24 cellular contexts compared by ENCODE assay signal in genomic region chr10:5644930-5645329, GRCh38. TPM values are rescaled to one million over a fixed set of nuclear protein-coding genes. Genes with fewer than 3 reads are reported as not detected.
DNase-seq lines count a peak whose midpoint lies in the region; ATAC-seq, FAIRE-seq and TF ChIP-seq lines count a peak whose summit lies in the region.
"Had no signal": no experiment of that assay in that cellular context is flagged by ENCODE, and none has a peak within 500 bp of the region (broad histone marks: within the 10 kb centered on the region; RNA-seq: fewer than 3 reads in every experiment).

No MANE protein-coding gene starts in this region.

- no peaks in the 10 kb centered on the region for H4K20me1 ChIP-seq in BLaER1
- no peaks in the 10 kb centered on the region for H4K20me1 ChIP-seq in GM23338 (replicated peaks; ENCODE audit: insufficient read depth)

- H3K4me1 ChIP-seq in BLaER1, result peaks cover 42% of the 10 kb centered on the region
- peaks cover 0 to 18% (median 0%) of the 10 kb centered on the region in 4 donors for H3K4me1 ChIP-seq in Peyer's patch
- H3K4me1 ChIP-seq in right lobe of liver, result peaks cover 0 to 32% (median 16%) of the 10 kb centered on the region in 4 donors
- H3K4me1 ChIP-seq in small intestine (ENCODE audit: control insufficient read depth in 2 of 2, insufficient read depth in 1 of 2, low read depth in 1 of 2, low read length in 1 of 2), result no peaks in the 10 kb centered on the region
- H3K4me1 ChIP-seq in GM23338 (ENCODE audit: insufficient read depth), result no peaks in the 10 kb centered on the region

- FAIRE-seq in small intestine (lab: Jason Lieb, UNC), result peak; percentile 26
- FAIRE-seq: endometrium, keratinocyte, TTC549 had no signal

- no peak overlapping the region for H3K27ac Mint-ChIP-seq in GM23338
- H3K27ac Mint-ChIP-seq in activated T-helper 17 cell treated with anti-CD3 and anti-CD28 coated beads, Interleukin-2, amount 50 U/mL, for 72 hours, result no peak overlapping the region
- H3K27ac Mint-ChIP-seq: activated CD8-positive, alpha-beta memory T cell treated with anti-CD3 and anti-CD28 coated beads, Interleukin-2, amount 10 ng/mL, durations not matched to agents 7 days and 5 days; activated naive CD8-positive, alpha-beta T cell treated with anti-CD3 and anti-CD28 coated beads, Interleukin-2, amount 10 ng/mL, durations not matched to agents 7 days and 5 days; activated T-helper 1 cell treated with anti-CD3 and anti-CD28 coated beads, Interleukin-12 subunit alpha, Interleukin-12 subunit beta, Interleukin-2, Interleukin-4 antibody, amounts not matched to agents 30 ng/mL and 10 ng/mL and 1 ng/mL, durations not matched to agents 14 hours and 24 hours and 36 hours had no signal

- H3K4me2 ChIP-seq in BLaER1, result peak overlapping the region; percentile 82
- no peak overlapping the region for H3K4me2 ChIP-seq in GM23338

- no peak overlapping the region for H2AFZ ChIP-seq in GM23338

- no peak overlapping the region for H3K4me3 Mint-ChIP-seq in GM23338
- H3K4me3 Mint-ChIP-seq in activated T-helper 17 cell treated with anti-CD3 and anti-CD28 coated beads, Interleukin-2, amount 50 U/mL, for 72 hours, result no peak overlapping the region
- H3K4me3 Mint-ChIP-seq: activated CD8-positive, alpha-beta memory T cell treated with anti-CD3 and anti-CD28 coated beads, Interleukin-2, amount 10 ng/mL, durations not matched to agents 7 days and 5 days; activated naive CD8-positive, alpha-beta T cell treated with anti-CD3 and anti-CD28 coated beads, Interleukin-2, amount 10 ng/mL, durations not matched to agents 7 days and 5 days; activated T-helper 1 cell treated with anti-CD3 and anti-CD28 coated beads, Interleukin-12 subunit alpha, Interleukin-12 subunit beta, Interleukin-2, Interleukin-4 antibody, amounts not matched to agents 30 ng/mL and 10 ng/mL and 1 ng/mL, durations not matched to agents 14 hours and 24 hours and 36 hours had no signal

- peaks cover 10% of the 10 kb centered on the region for H3K27me3 Mint-ChIP-seq in GM23338 (ENCODE audit: insufficient read depth, low read depth, poor library complexity)
- H3K27me3 Mint-ChIP-seq in activated T-helper 17 cell treated with anti-CD3 and anti-CD28 coated beads, Interleukin-2, amount 50 U/mL, for 72 hours, result no peaks in the 10 kb centered on the region
- H3K27me3 Mint-ChIP-seq: activated CD8-positive, alpha-beta memory T cell treated with anti-CD3 and anti-CD28 coated beads, Interleukin-2, amount 10 ng/mL, durations not matched to agents 7 days and 5 days; activated naive CD8-positive, alpha-beta T cell treated with anti-CD3 and anti-CD28 coated beads, Interleukin-2, amount 10 ng/mL, durations not matched to agents 7 days and 5 days had no signal

- no peaks in the 10 kb centered on the region for H3K9me2 ChIP-seq in GM23338 (ENCODE audit: insufficient read depth)

- H3K9me3 ChIP-seq in BLaER1, result no peaks in the 10 kb centered on the region
- no peaks in the 10 kb centered on the region for H3K9me3 ChIP-seq in Peyer's patch
- no peaks in the 10 kb centered on the region for H3K9me3 ChIP-seq in right lobe of liver
- H3K9me3 ChIP-seq in small intestine (ENCODE audit: control insufficient read depth, low read depth), result no peaks in the 10 kb centered on the region

- H3K4me3 ChIP-seq in BLaER1 (no peak overlapping the region), Peyer's patch (no peak overlapping the region), right lobe of liver (peak overlapping the region in 1 of 3 donors; percentile 9), small intestine (ENCODE audit: low read depth in 1 of 2, low read length in 2 of 2) (no peak overlapping the region), GM23338 (no peak overlapping the region)

- WGBS in right lobe of liver (ENCODE audit: insufficient coverage, low coverage, low lambda C conversion rate, missing lambda C conversion rate), result 12% methylated on average over 6 of the region's 6 CpGs
- WGBS in small intestine, 3 donors, result 31 to 62% (median 44%) methylated on average over 6 of the region's 6 CpGs

- intact Hi-C loops in right lobe of liver (cut with DNase I), result no loop called here

- DNase-seq in Peyer's patch (no peak), right lobe of liver (peak in 1 of 3 donors; percentile 61), small intestine (no peak), GM23338 (ENCODE audit: low spot score) (no peak)
- DNase-seq: activated CD4-positive, alpha-beta T cell treated with anti-CD3 and anti-CD28 coated beads for 4 hours; activated CD8-positive, alpha-beta memory T cell treated with anti-CD3 and anti-CD28 coated beads, Interleukin-2, amount 10 ng/mL, durations not matched to agents 7 days and 5 days; activated naive CD8-positive, alpha-beta T cell treated with anti-CD3 and anti-CD28 coated beads, Interleukin-2, amount 10 ng/mL, durations not matched to agents 7 days and 5 days; cortex of kidney; DMS 273 treated with DMSO at 0.1 percent for 48 hours; GDM1; hypothalamus; KBM-7; NCI-H1694 treated with DMSO at 0.1 percent for 48 hours; NCI-H526 treated with DMSO at 0.1 percent for 48 hours; SHP77; stimulated activated CD4-positive, alpha-beta T cell treated with anti-CD3 and anti-CD28 coated beads, Interleukin-15, amount 100 ng/mL, for 24 hours had no signal

- no peaks in the 10 kb centered on the region for H3F3A ChIP-seq in GM23338 (replicated peaks; ENCODE audit: low read depth)

- H3K79me2 ChIP-seq in GM23338 (replicated peaks; ENCODE audit: insufficient read depth), result no peaks in the 10 kb centered on the region

- no peak for TF ChIP-seq POLR2A in Peyer's patch (IDR thresholded peaks at IDR 0.05)
- TF ChIP-seq POLR2A in right lobe of liver (IDR thresholded peaks at IDR 0.05), result no peak

- H3K9ac ChIP-seq in BLaER1, result peak overlapping the region; percentile 3; the same call in 1 of the 2 replicates

- ATAC-seq in right lobe of liver (peak in 3 of 4 donors; percentile 19 to 47 (median 46)), GM23338 (no peak), HG02763 (IDR thresholded peaks at IDR 0.05; ENCODE audit: unreplicated experiment) (no peak), HG03108 (IDR thresholded peaks at IDR 0.05; ENCODE audit: unreplicated experiment) (no peak)
- no peak for ATAC-seq in activated T-helper 17 cell treated with anti-CD3 and anti-CD28 coated beads, Interleukin-2, amount 50 U/mL, for 72 hours (replicated peaks)
- ATAC-seq: activated CD8-positive, alpha-beta memory T cell treated with anti-CD3 and anti-CD28 coated beads, Interleukin-2, amount 10 ng/mL, durations not matched to agents 7 days and 5 days had no signal

- H3K27ac ChIP-seq in BLaER1 (peak overlapping the region; percentile 71), Peyer's patch (peak overlapping the region in 3 of 4 donors; percentile 31 to 72 (median 65)), right lobe of liver (peak overlapping the region; percentile 68 to 85 (median 84)), small intestine (ENCODE audit: low read depth in 1 of 2, low read length in 1 of 2) (peak overlapping the region; percentile 60 to 74), GM23338 (ENCODE audit: low read depth) (no peak overlapping the region)

- TF ChIP-seq CTCF in Peyer's patch (IDR thresholded peaks at IDR 0.05) (no peak), right lobe of liver (IDR thresholded peaks at IDR 0.05) (no peak), GM23338 (conservative IDR thresholded peaks at IDR 0.05; ENCODE audit: low read depth in 2 of 2) (no peak)

- H3K27me3 ChIP-seq in BLaER1 (no peaks in the 10 kb centered on the region), Peyer's patch (no peaks in the 10 kb centered on the region), right lobe of liver (no peaks in the 10 kb centered on the region), small intestine (ENCODE audit: control insufficient read depth in 2 of 2, insufficient read depth in 2 of 2, low read length in 2 of 2) (no peaks in the 10 kb centered on the region), GM23338 (ENCODE audit: insufficient read depth) (no peaks in the 10 kb centered on the region)

- H3K36me3 ChIP-seq in BLaER1 (peaks cover 23% of the 10 kb centered on the region), Peyer's patch (peaks cover 0 to 61% (median 0%) of the 10 kb centered on the region in 3 donors), right lobe of liver (peaks cover 0 to 26% (median 20%) of the 10 kb centered on the region in 4 donors), small intestine (ENCODE audit: control insufficient read depth in 2 of 2, insufficient read depth in 2 of 2, low read length in 2 of 2) (peaks cover 14% of the 10 kb centered on the region in 2 donors), GM23338 (ENCODE audit: insufficient read depth) (no peaks in the 10 kb centered on the region)

- no peaks in the 10 kb centered on the region for H3K9me3 Mint-ChIP-seq in GM23338
- no peaks in the 10 kb centered on the region for H3K9me3 Mint-ChIP-seq in activated T-helper 17 cell treated with anti-CD3 and anti-CD28 coated beads, Interleukin-2, amount 50 U/mL, for 72 hours
- H3K9me3 Mint-ChIP-seq: activated naive CD8-positive, alpha-beta T cell treated with anti-CD3 and anti-CD28 coated beads, Interleukin-2, amount 10 ng/mL, durations not matched to agents 7 days and 5 days had no signal

- H3K4me1 Mint-ChIP-seq in GM23338, result no peaks in the 10 kb centered on the region
- peaks cover 5% of the 10 kb centered on the region for H3K4me1 Mint-ChIP-seq in activated T-helper 17 cell treated with anti-CD3 and anti-CD28 coated beads, Interleukin-2, amount 50 U/mL, for 72 hours
- H3K4me1 Mint-ChIP-seq: activated CD8-positive, alpha-beta memory T cell treated with anti-CD3 and anti-CD28 coated beads, Interleukin-2, amount 10 ng/mL, durations not matched to agents 7 days and 5 days; activated naive CD8-positive, alpha-beta T cell treated with anti-CD3 and anti-CD28 coated beads, Interleukin-2, amount 10 ng/mL, durations not matched to agents 7 days and 5 days had no signal

- peaks cover 53% of the 10 kb centered on the region for H3K36me3 Mint-ChIP-seq in GM23338 (ENCODE audit: low read depth)
- H3K36me3 Mint-ChIP-seq in activated T-helper 17 cell treated with anti-CD3 and anti-CD28 coated beads, Interleukin-2, amount 50 U/mL, for 72 hours (ENCODE audit: low read depth), result peaks cover 55% of the 10 kb centered on the region
- H3K36me3 Mint-ChIP-seq: activated CD8-positive, alpha-beta memory T cell treated with anti-CD3 and anti-CD28 coated beads, Interleukin-2, amount 10 ng/mL, durations not matched to agents 7 days and 5 days had no signal

RNA-seq across cellular contexts. Expression of gene ASB13, which starts 21.5 kb away (rescaled TPM):
- total RNA-seq in Peyer's patch (10 to 100 TPM; 28.1 to 80.9 (median 61.2) TPM), right lobe of liver (100 to 1,000 TPM in 1 of 6 experiments, 10 to 100 TPM in 5; 19.7 to 117 (median 64.7) TPM)
- polyA plus RNA-seq in small intestine (100 to 1,000 TPM in 2 of 3 donors, 10 to 100 TPM in 1; 38.0 to 155 (median 104) TPM), GM23338 (2016; fragmentation: Nextera tagmentation; extraction: Ambion mirVana) (11.3 and 11.6 TPM in 2 replicates)
- 16.5 and 20.2 TPM in 2 replicates for total RNA-seq in GM23338 (2014; rRNA removed; shearing (Covaris generic))
- total RNA-seq in activated T-helper 17 cell treated with anti-CD3 and anti-CD28 coated beads, Interleukin-2, amount 50 U/mL, for 72 hours, result 1 to 10 TPM; 3.5 to 6.8 TPM

RNA-seq across cellular contexts. Expression of gene TASOR2, which starts 39.7 kb away (rescaled TPM):
- total RNA-seq in Peyer's patch (100 to 1,000 TPM in 1 of 4 donors, 10 to 100 TPM in 3; 52.8 to 160 (median 80.7) TPM), right lobe of liver (10 to 100 TPM; 19.7 to 53.4 (median 29.6) TPM)
- polyA plus RNA-seq in small intestine (10 to 100 TPM in 1 of 3 donors, 1 to 10 TPM in 2; 5.4 to 11.4 (median 9.8) TPM), GM23338 (2016; fragmentation: Nextera tagmentation; extraction: Ambion mirVana) (40.9 and 45.2 TPM in 2 replicates)
- total RNA-seq in GM23338 (2014; rRNA removed; shearing (Covaris generic)), result 62.9 and 110 TPM in 2 replicates
- total RNA-seq in activated T-helper 17 cell treated with anti-CD3 and anti-CD28 coated beads, Interleukin-2, amount 50 U/mL, for 72 hours, result 10 to 100 TPM; 48.9 to 51.6 TPM

Comparison
In these comparisons a context has a peak if more than half of its experiments do, and no peak if none do; other contexts are left out.
1. ATAC-seq: peak in right lobe of liver (3 of 4); none in GM23338 (single experiment), activated T-helper 17 cell treated with anti-CD3 and anti-CD28 coated beads, Interleukin-2, amount 50 U/mL, for 72 hours (single experiment), HG02763 (single experiment) and HG03108 (single experiment).